ENCODE assay signal across 8 cellular contexts in the genomic region with DNA sequence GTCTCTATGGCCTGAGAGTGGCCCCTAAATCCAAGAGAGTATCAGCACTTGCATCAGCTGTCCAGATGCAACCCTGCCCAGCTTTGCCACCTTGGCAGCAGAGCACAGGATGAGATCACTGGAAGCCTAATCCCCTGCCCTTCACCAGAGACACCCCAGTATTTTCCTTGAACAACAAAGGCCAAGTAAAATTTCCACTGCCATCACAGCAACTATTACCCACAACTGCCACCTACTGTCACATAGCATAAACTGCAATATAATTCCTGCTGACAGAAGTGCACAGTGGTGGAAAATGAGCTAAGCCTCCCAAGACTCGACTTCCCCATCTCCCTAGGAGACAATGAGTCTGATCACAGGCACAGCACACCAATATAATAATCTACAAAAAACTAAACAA.
DNase-seq lines count a peak whose midpoint lies in the region; ATAC-seq and TF ChIP-seq lines count a peak whose summit lies in the region.

No MANE protein-coding gene starts in this region.

- H3K4me2 ChIP-seq in OCI-LY3 (ENCODE audit: low read length): no peak overlapping the region

- peak; percentile 63 for ATAC-seq in HG02571 (IDR thresholded peaks at IDR 0.05; ENCODE audit: unreplicated experiment)
- ATAC-seq in left lung: peak; percentile 36

- H3K4me3 ChIP-seq in OCI-LY3 (ENCODE audit: low read length): no peak overlapping the region
- H3K4me3 ChIP-seq in left lung: no peak overlapping the region
- H3K4me3 ChIP-seq in right atrium auricular region: no peak overlapping the region
- no peak overlapping the region for H3K4me3 ChIP-seq in effector memory CD4-positive, alpha-beta T cell (ENCODE audit: insufficient read depth, low read depth, low read length, poor library complexity, severe bottlenecking)

- no peaks in the 10 kb centered on the region for H3K79me2 ChIP-seq in OCI-LY3 (ENCODE audit: low read length)

- H3K36me3 ChIP-seq in OCI-LY3 (replicated peaks; ENCODE audit: low read depth, low read length) (no peaks in the 10 kb centered on the region), left lung (no peaks in the 10 kb centered on the region), right atrium auricular region (no peaks in the 10 kb centered on the region)
- H3K36me3 ChIP-seq in effector memory CD4-positive, alpha-beta T cell (ENCODE audit: control insufficient read depth, insufficient read depth, low read length): no peaks in the 10 kb centered on the region

- H3K27ac ChIP-seq in OCI-LY3 (ENCODE audit: low read length): no peak overlapping the region
- H3K27ac ChIP-seq in left lung: no peak overlapping the region
- H3K27ac ChIP-seq in right atrium auricular region: no peak overlapping the region
- H3K27ac ChIP-seq in effector memory CD4-positive, alpha-beta T cell (ENCODE audit: insufficient read depth, low read length, poor library complexity, severe bottlenecking): no peak overlapping the region

- no peaks in the 10 kb centered on the region for H4K20me1 ChIP-seq in OCI-LY3 (ENCODE audit: insufficient read depth, low read length)

- no peaks in the 10 kb centered on the region for H3K9me3 ChIP-seq in OCI-LY3 (ENCODE audit: insufficient read depth, low read length)
- peaks cover 0 to 34% of the 10 kb centered on the region in 2 donors for H3K9me3 ChIP-seq in left lung
- peaks cover 0 to 15% of the 10 kb centered on the region in 2 donors for H3K9me3 ChIP-seq in right atrium auricular region
- H3K9me3 ChIP-seq in effector memory CD4-positive, alpha-beta T cell (ENCODE audit: control insufficient read depth, low read length): no peaks in the 10 kb centered on the region

- intact Hi-C loops in left lung (cut with DNase I): no loop called here

- H3K4me1 ChIP-seq in OCI-LY3 (ENCODE audit: low read length) (no peaks in the 10 kb centered on the region), left lung (no peaks in the 10 kb centered on the region), right atrium auricular region (no peaks in the 10 kb centered on the region)
- no peaks in the 10 kb centered on the region for H3K4me1 ChIP-seq in effector memory CD4-positive, alpha-beta T cell (ENCODE audit: control insufficient read depth, insufficient read depth, low read length, poor library complexity, severe bottlenecking)

- DNase-seq in GM13977 (ENCODE audit: low spot score): peak; percentile 9
- no peak for DNase-seq in left lung
- no peak for DNase-seq in G401 (ENCODE audit: low spot score)
- DNase-seq in HCEC 1CT: no peak
- no peak for DNase-seq in right atrium auricular region (ENCODE audit: low spot score)
- no peak for DNase-seq in effector memory CD4-positive, alpha-beta T cell

- H3K9ac ChIP-seq in OCI-LY3 (ENCODE audit: low read length): no peak overlapping the region

- H3K27me3 ChIP-seq in OCI-LY3 (ENCODE audit: low read depth, low read length): no peaks in the 10 kb centered on the region
- no peaks in the 10 kb centered on the region for H3K27me3 ChIP-seq in left lung
- no peaks in the 10 kb centered on the region for H3K27me3 ChIP-seq in right atrium auricular region
- no peaks in the 10 kb centered on the region for H3K27me3 ChIP-seq in effector memory CD4-positive, alpha-beta T cell (replicated peaks; ENCODE audit: control insufficient read depth, insufficient read depth, low read length, poor library complexity, severe bottlenecking)

- in situ Hi-C loops in GM13977 (cut with MboI; ENCODE audit: low pct_unique_long_range_greater_than_20kb, low sequenced_read_pairs, unreplicated experiment): no loop called here
- in situ Hi-C loops in G401 (cut with HindIII; ENCODE audit: low sequenced_read_pairs): no loop called here

- peak; percentile 86 for TF ChIP-seq CTCF in GM13977 (IDR thresholded peaks at IDR 0.05; ENCODE audit: extremely low read depth, insufficient read depth, missing control alignments)
- peak; percentile 63 for TF ChIP-seq CTCF in OCI-LY3 (IDR thresholded peaks at IDR 0.05; ENCODE audit: low read depth, low read length)
- no peak for TF ChIP-seq CTCF in left lung (IDR thresholded peaks at IDR 0.05)
- TF ChIP-seq CTCF in right atrium auricular region (IDR thresholded peaks at IDR 0.05): no peak

- no peak overlapping the region for H2AFZ ChIP-seq in OCI-LY3 (ENCODE audit: low read depth, low read length)

Comparison
In these comparisons a context has a peak if more than half of its experiments do, and no peak if none do; other contexts are left out.
1. CTCF ChIP-seq: peak in GM13977 (single experiment) and OCI-LY3 (single experiment); none in left lung (0 of 2) and right atrium auricular region (0 of 2).